8 cellular contexts compared by ENCODE assay signal in the genomic region with DNA sequence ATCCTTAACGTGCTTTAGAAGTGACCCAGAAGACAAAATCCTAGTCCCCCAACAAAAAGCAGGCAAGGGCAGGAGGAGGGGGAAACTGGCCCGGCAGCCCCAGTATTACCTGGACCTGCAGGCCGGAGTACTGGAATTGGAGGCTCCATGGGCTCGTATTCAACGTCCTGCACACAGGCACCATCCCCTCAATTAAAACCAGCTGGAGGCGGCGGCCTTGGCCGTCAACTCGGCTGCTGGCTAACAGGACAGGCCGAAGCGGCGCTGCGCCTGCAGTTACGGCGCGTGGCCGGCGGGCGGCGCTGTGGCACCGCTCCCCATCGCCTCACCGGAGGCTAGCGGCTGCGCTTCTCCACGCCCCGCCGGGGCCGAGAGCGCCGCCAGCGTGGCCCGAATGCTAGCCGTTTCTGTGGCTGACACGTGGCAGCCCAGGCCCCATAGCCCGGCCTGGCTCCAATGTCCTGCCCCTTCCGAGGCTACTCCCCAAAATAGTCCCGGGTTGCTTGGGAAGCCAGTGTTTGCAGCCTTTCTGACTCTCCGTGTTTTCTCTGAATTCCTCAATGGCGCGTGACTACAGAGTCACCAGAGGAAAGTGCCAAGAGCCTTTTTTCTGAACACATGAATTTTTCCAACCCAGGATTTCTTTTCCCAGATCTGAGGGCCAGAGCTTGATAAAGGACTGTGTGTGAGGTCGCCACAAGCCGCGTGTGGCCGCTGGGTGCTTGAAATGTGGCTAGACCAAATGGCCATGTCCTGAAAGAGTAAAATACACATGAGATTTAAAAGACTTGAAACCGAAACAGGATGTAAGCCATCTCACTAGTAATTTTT.
DNase-seq lines count a peak whose midpoint lies in the region; ATAC-seq and TF ChIP-seq lines count a peak whose summit lies in the region.

No MANE protein-coding gene starts in this region.

- TF ChIP-seq CTCF in fibroblast of pulmonary artery (IDR thresholded peaks at IDR 0.05; ENCODE audit: low read length, missing control alignments) (peak; percentile 64), nephron progenitor cell (IDR thresholded peaks at IDR 0.05) (peak; percentile 100)

- H3K4me3 Mint-ChIP-seq in activated T-helper 2 cell treated with anti-CD3 and anti-CD28 coated beads, Interferon-gamma antibody, Interleukin-2, Interleukin-4, amounts not matched to agents 10 μg/mL and 5 μg/mL and 100 μg/mL, durations not matched to agents 14 hours and 24 hours and 36 hours (ENCODE audit: low read depth), result peak overlapping the region; percentile 65
- peak overlapping the region; percentile 84 for H3K4me3 Mint-ChIP-seq in nephron progenitor cell
- peak overlapping the region; percentile 83 for H3K4me3 Mint-ChIP-seq in stimulated activated naive CD8-positive, alpha-beta T cell treated with anti-CD3 and anti-CD28 coated beads, Interleukin-15, Interleukin-2, amounts not matched to agents 100 ng/mL and 50 ng/mL, for 24 hours

- peak overlapping the region; percentile 88 for H3K27ac Mint-ChIP-seq in activated T-helper 2 cell treated with anti-CD3 and anti-CD28 coated beads, Interferon-gamma antibody, Interleukin-2, Interleukin-4, amounts not matched to agents 10 μg/mL and 5 μg/mL and 100 μg/mL, durations not matched to agents 14 hours and 24 hours and 36 hours
- peak overlapping the region; percentile 99 for H3K27ac Mint-ChIP-seq in nephron progenitor cell
- peak overlapping the region; percentile 91 for H3K27ac Mint-ChIP-seq in stimulated activated naive CD8-positive, alpha-beta T cell treated with anti-CD3 and anti-CD28 coated beads, Interleukin-15, Interleukin-2, amounts not matched to agents 100 ng/mL and 50 ng/mL, for 24 hours

- peak; percentile 85 for ATAC-seq in GM21619 (IDR thresholded peaks at IDR 0.05; ENCODE audit: unreplicated experiment)

- H3K27me3 Mint-ChIP-seq in activated T-helper 2 cell treated with anti-CD3 and anti-CD28 coated beads, Interferon-gamma antibody, Interleukin-2, Interleukin-4, amounts not matched to agents 10 μg/mL and 5 μg/mL and 100 μg/mL, durations not matched to agents 14 hours and 24 hours and 36 hours (ENCODE audit: low read depth), result peaks cover 16% of the 10 kb centered on the region
- H3K27me3 Mint-ChIP-seq in nephron progenitor cell (ENCODE audit: low read depth, poor library complexity), result peaks cover 21% of the 10 kb centered on the region
- no peaks in the 10 kb centered on the region for H3K27me3 Mint-ChIP-seq in stimulated activated naive CD8-positive, alpha-beta T cell treated with anti-CD3 and anti-CD28 coated beads, Interleukin-15, Interleukin-2, amounts not matched to agents 100 ng/mL and 50 ng/mL, for 24 hours

- no peak for TF ChIP-seq EP300 in Ishikawa (IDR thresholded peaks at IDR 0.05; ENCODE audit: borderline replicate concordance)

- TF ChIP-seq RAD21 in Ishikawa (IDR thresholded peaks at IDR 0.05; ENCODE audit: low read depth), result peak; percentile 88

- DNase-seq in DMS79 treated with DMSO at 0.1 percent for 48 hours (lab: John Stamatoyannopoulos, UW) (peak; percentile 61), RKO (ENCODE audit: low spot score) (peak; percentile 92), fibroblast of pulmonary artery (ENCODE audit: low read depth) (peak; percentile 95), nephron progenitor cell (peak; percentile 91)
- DNase-seq in activated T-helper 2 cell treated with anti-CD3 and anti-CD28 coated beads, Interferon-gamma antibody, Interleukin-2, Interleukin-4, amounts not matched to agents 10 μg/mL and 5 μg/mL and 100 μg/mL, durations not matched to agents 14 hours and 24 hours and 36 hours (ENCODE audit: low spot score), result peak; percentile 75

- no peaks in the 10 kb centered on the region for H3K9me3 Mint-ChIP-seq in activated T-helper 2 cell treated with anti-CD3 and anti-CD28 coated beads, Interferon-gamma antibody, Interleukin-2, Interleukin-4, amounts not matched to agents 10 μg/mL and 5 μg/mL and 100 μg/mL, durations not matched to agents 14 hours and 24 hours and 36 hours
- H3K9me3 Mint-ChIP-seq in nephron progenitor cell, result peaks cover 3% of the 10 kb centered on the region
- no peaks in the 10 kb centered on the region for H3K9me3 Mint-ChIP-seq in stimulated activated naive CD8-positive, alpha-beta T cell treated with anti-CD3 and anti-CD28 coated beads, Interleukin-15, Interleukin-2, amounts not matched to agents 100 ng/mL and 50 ng/mL, for 24 hours

- H3K4me1 Mint-ChIP-seq in activated T-helper 2 cell treated with anti-CD3 and anti-CD28 coated beads, Interferon-gamma antibody, Interleukin-2, Interleukin-4, amounts not matched to agents 10 μg/mL and 5 μg/mL and 100 μg/mL, durations not matched to agents 14 hours and 24 hours and 36 hours (ENCODE audit: low read depth), result peaks cover 10% of the 10 kb centered on the region
- H3K4me1 Mint-ChIP-seq in nephron progenitor cell, result peaks cover 15% of the 10 kb centered on the region
- H3K4me1 Mint-ChIP-seq in stimulated activated naive CD8-positive, alpha-beta T cell treated with anti-CD3 and anti-CD28 coated beads, Interleukin-15, Interleukin-2, amounts not matched to agents 100 ng/mL and 50 ng/mL, for 24 hours (ENCODE audit: low read depth), result peaks cover 18% of the 10 kb centered on the region

- intact Hi-C loops in activated T-helper 2 cell treated with anti-CD3 and anti-CD28 coated beads, Interferon-gamma antibody, Interleukin-2, Interleukin-4, amounts not matched to agents 10 μg/mL and 5 μg/mL and 100 μg/mL, durations not matched to agents 14 hours and 24 hours and 36 hours (cut with micrococcal nuclease), result loop anchor here (1.0 to 10.0 kb wide), 7 partner anchors 152 to 1591 kb away; a partner anchor contains a TSS

- H3K36me3 Mint-ChIP-seq in activated T-helper 2 cell treated with anti-CD3 and anti-CD28 coated beads, Interferon-gamma antibody, Interleukin-2, Interleukin-4, amounts not matched to agents 10 μg/mL and 5 μg/mL and 100 μg/mL, durations not matched to agents 14 hours and 24 hours and 36 hours (ENCODE audit: low read depth), result no peaks in the 10 kb centered on the region
- no peaks in the 10 kb centered on the region for H3K36me3 Mint-ChIP-seq in nephron progenitor cell (ENCODE audit: low read depth)
- no peaks in the 10 kb centered on the region for H3K36me3 Mint-ChIP-seq in stimulated activated naive CD8-positive, alpha-beta T cell treated with anti-CD3 and anti-CD28 coated beads, Interleukin-15, Interleukin-2, amounts not matched to agents 100 ng/mL and 50 ng/mL, for 24 hours (ENCODE audit: low read depth)

- H3K4me3 ChIP-seq in fibroblast of pulmonary artery (replicated peaks; ENCODE audit: low read depth, low read length), result peak overlapping the region; percentile 52

TF ChIP-seq in Ishikawa, 13 proteins besides CTCF, POLR2A, EP300 and RAD21:
- no peak for TF ChIP-seq CREB1 (IDR thresholded peaks at IDR 0.05; ENCODE audit: low read depth)
- TF ChIP-seq, protein P1, sequence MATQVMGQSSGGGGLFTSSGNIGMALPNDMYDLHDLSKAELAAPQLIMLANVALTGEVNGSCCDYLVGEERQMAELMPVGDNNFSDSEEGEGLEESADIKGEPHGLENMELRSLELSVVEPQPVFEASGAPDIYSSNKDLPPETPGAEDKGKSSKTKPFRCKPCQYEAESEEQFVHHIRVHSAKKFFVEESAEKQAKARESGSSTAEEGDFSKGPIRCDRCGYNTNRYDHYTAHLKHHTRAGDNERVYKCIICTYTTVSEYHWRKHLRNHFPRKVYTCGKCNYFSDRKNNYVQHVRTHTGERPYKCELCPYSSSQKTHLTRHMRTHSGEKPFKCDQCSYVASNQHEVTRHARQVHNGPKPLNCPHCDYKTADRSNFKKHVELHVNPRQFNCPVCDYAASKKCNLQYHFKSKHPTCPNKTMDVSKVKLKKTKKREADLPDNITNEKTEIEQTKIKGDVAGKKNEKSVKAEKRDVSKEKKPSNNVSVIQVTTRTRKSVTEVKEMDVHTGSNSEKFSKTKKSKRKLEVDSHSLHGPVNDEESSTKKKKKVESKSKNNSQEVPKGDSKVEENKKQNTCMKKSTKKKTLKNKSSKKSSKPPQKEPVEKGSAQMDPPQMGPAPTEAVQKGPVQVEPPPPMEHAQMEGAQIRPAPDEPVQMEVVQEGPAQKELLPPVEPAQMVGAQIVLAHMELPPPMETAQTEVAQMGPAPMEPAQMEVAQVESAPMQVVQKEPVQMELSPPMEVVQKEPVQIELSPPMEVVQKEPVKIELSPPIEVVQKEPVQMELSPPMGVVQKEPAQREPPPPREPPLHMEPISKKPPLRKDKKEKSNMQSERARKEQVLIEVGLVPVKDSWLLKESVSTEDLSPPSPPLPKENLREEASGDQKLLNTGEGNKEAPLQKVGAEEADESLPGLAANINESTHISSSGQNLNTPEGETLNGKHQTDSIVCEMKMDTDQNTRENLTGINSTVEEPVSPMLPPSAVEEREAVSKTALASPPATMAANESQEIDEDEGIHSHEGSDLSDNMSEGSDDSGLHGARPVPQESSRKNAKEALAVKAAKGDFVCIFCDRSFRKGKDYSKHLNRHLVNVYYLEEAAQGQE (IDR thresholded peaks at IDR 0.05; ENCODE audit: low read depth), result no peak
- peak; percentile 37; the same call in 1 of the 2 replicates for TF ChIP-seq TCF12 (IDR thresholded peaks at IDR 0.05; ENCODE audit: low read depth)
- no peak for TF ChIP-seq CEBPB (IDR thresholded peaks at IDR 0.05)
- TF ChIP-seq, protein P2, sequence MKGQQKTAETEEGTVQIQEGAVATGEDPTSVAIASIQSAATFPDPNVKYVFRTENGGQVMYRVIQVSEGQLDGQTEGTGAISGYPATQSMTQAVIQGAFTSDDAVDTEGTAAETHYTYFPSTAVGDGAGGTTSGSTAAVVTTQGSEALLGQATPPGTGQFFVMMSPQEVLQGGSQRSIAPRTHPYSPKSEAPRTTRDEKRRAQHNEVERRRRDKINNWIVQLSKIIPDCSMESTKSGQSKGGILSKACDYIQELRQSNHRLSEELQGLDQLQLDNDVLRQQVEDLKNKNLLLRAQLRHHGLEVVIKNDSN (IDR thresholded peaks at IDR 0.05), result peak; percentile 75
- TF ChIP-seq ZBTB7A (IDR thresholded peaks at IDR 0.05; ENCODE audit: low read depth), result no peak
- TF ChIP-seq, protein P3, sequence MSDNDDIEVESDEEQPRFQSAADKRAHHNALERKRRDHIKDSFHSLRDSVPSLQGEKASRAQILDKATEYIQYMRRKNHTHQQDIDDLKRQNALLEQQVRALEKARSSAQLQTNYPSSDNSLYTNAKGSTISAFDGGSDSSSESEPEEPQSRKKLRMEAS (IDR thresholded peaks at IDR 0.05), result peak; percentile 98
- TF ChIP-seq NFIC (IDR thresholded peaks at IDR 0.05), result no peak
- TF ChIP-seq FOXM1 (IDR thresholded peaks at IDR 0.05; ENCODE audit: borderline replicate concordance, low read depth), result no peak

Comparison
In these comparisons a context has a peak if more than half of its experiments do, and no peak if none do; other contexts are left out.
1. Peak in every context shown above with its lines: DNase-seq, ATAC-seq and H3K4me3 ChIP-seq.